11 cellular contexts compared by ENCODE assay signal in the genomic region with DNA sequence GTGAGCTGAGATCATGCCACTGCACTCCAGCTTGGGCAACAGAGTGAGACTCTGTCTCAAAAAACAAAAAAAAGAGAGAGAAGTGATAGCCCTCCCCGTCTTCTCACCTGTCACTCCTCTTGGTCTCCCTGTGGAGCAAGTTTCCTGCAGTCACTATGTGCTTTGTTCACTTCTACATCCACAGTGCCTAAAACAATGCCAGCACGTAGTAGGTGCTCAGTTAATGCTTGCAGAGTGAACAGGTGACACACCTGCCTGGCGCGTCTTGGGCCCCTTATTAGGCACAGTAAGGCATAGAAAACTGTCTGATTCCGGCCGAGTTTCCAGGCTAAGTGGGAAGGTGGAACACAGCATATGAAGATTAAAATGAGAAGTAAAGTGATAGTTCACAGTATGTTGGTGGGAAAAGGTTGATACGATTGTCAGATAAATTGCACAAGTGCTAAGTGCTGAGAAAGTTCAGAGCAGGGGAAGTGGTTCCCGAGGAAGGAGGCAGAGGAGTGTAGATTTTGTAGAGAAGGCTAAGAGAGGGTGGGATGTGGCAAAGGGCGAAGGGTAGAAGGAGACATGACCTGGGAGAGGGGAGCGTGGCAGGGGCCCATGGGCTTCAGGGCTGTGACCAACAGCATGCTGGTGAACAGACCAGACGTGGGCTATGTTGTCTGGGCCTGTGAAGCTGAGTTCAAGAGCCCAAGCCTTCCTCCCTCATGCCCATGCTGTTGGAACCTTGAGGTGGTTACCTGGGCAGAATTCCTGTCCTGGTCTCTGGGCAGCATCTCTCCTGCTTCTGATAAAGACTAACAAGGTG. TPM values are rescaled to one million over a fixed set of nuclear protein-coding genes. Genes with fewer than 3 reads are reported as not detected.
DNase-seq lines count a peak whose midpoint lies in the region; ATAC-seq, FAIRE-seq and TF ChIP-seq lines count a peak whose summit lies in the region.
"Had no signal": no experiment of that assay in that cellular context is flagged by ENCODE, and none has a peak within 500 bp of the region (broad histone marks: within the 10 kb centered on the region; RNA-seq: fewer than 3 reads in every experiment).

No MANE protein-coding gene starts in this region.

- H3K4me1 ChIP-seq in BLaER1, result peaks cover 96% of the 10 kb centered on the region
- H3K4me1 ChIP-seq in kidney (ENCODE audit: control insufficient read depth in 1 of 2, insufficient read depth in 1 of 2, low read depth in 1 of 2, low read length in 2 of 2), result peaks cover 60 to 78% of the 10 kb centered on the region in 2 donors
- H3K4me1 ChIP-seq in suprapubic skin, result peaks cover 68% of the 10 kb centered on the region

- no peak for ATAC-seq in T-helper 17 cell
- ATAC-seq in HG03196 (IDR thresholded peaks at IDR 0.05; ENCODE audit: unreplicated experiment), result no peak
- ATAC-seq in HG02763 (IDR thresholded peaks at IDR 0.05; ENCODE audit: unreplicated experiment), result no peak

- H3K9ac ChIP-seq in BLaER1, result no peak overlapping the region
- H3K9ac ChIP-seq in kidney (ENCODE audit: low read length in 2 of 2), result no peak overlapping the region

- intact Hi-C loops in kidney (cut with DNase I), result no loop called here

- FAIRE-seq in kidney (lab: Jason Lieb, UNC), result no peak
- FAIRE-seq: RCC 7860 had no signal

- peak; percentile 20 for DNase-seq in GF-D8 (lab: John Stamatoyannopoulos, UW)
- no peak for DNase-seq in T-helper 17 cell
- peak; percentile 15 for DNase-seq in kidney
- DNase-seq in putamen (ENCODE audit: low spot score), result no peak
- DNase-seq in suprapubic skin (ENCODE audit: low spot score in 2 of 2), result no peak
- DNase-seq: midbrain, NCI-H345 had no signal

- H3K9me3 ChIP-seq in BLaER1, result peaks cover 10% of the 10 kb centered on the region
- no peaks in the 10 kb centered on the region for H3K9me3 ChIP-seq in T-helper 17 cell (ENCODE audit: control insufficient read depth, low read length, poor library complexity, severe bottlenecking)
- H3K9me3 ChIP-seq in kidney (ENCODE audit: control insufficient read depth in 1 of 2, low read length in 2 of 2), result no peaks in the 10 kb centered on the region
- no peaks in the 10 kb centered on the region for H3K9me3 ChIP-seq in suprapubic skin

- peaks cover 57% of the 10 kb centered on the region for H3K36me3 ChIP-seq in BLaER1
- no peaks in the 10 kb centered on the region for H3K36me3 ChIP-seq in kidney (ENCODE audit: control insufficient read depth in 1 of 2, insufficient read depth in 2 of 2, low read length in 2 of 2)
- no peaks in the 10 kb centered on the region for H3K36me3 ChIP-seq in suprapubic skin

- H3K27me3 ChIP-seq in BLaER1 (no peaks in the 10 kb centered on the region), suprapubic skin (no peaks in the 10 kb centered on the region)

- no peak for TF ChIP-seq EP300 in suprapubic skin (IDR thresholded peaks at IDR 0.05)

- H3K27me3 Mint-ChIP-seq in T-helper 17 cell, result no peaks in the 10 kb centered on the region

- H3K27ac ChIP-seq in BLaER1, result peak overlapping the region; percentile 85
- peak overlapping the region in 1 of 2 donors; percentile 34 for H3K27ac ChIP-seq in kidney (ENCODE audit: low read depth in 2 of 2, low read length in 2 of 2)
- H3K27ac ChIP-seq in suprapubic skin, result no peak overlapping the region

- peak overlapping the region; percentile 93 for H3K27ac Mint-ChIP-seq in T-helper 17 cell

- TF ChIP-seq POLR2A in suprapubic skin (IDR thresholded peaks at IDR 0.05), result no peak

- WGBS in suprapubic skin, result 90% methylated on average over 11 of the region's 11 CpGs

- peaks cover 100% of the 10 kb centered on the region for H4K20me1 ChIP-seq in BLaER1

- peaks cover 79% of the 10 kb centered on the region for H3K4me1 Mint-ChIP-seq in T-helper 17 cell

- H3K4me3 ChIP-seq in BLaER1 (no peak overlapping the region), kidney (ENCODE audit: low read length in 2 of 2) (no peak overlapping the region), suprapubic skin (no peak overlapping the region)

- H3K36me3 Mint-ChIP-seq in T-helper 17 cell (ENCODE audit: low read depth), result no peaks in the 10 kb centered on the region

- peak overlapping the region; percentile 70 for H3K4me3 Mint-ChIP-seq in T-helper 17 cell

- peak overlapping the region; percentile 97 for H3K4me2 ChIP-seq in BLaER1

- TF ChIP-seq CTCF in kidney (IDR thresholded peaks at IDR 0.05; ENCODE audit: borderline replicate concordance, extremely low read depth, insufficient read depth) (no peak), suprapubic skin (IDR thresholded peaks at IDR 0.05) (no peak)

RNA-seq across cellular contexts. Expression of gene BCR, which starts 41.9 kb away (rescaled TPM):
- total RNA-seq in T-helper 17 cell (10 to 100 TPM; 91.8 to 93.2 TPM), kidney (97.7 TPM), suprapubic skin (10 to 100 TPM; 72.8 to 87.8 (median 79.3) TPM)
- polyA plus RNA-seq in kidney (ENCODE audit: insufficient read depth, low read depth, low replicate concordance), result 45.0 TPM

Comparison
In these comparisons a context has a peak if more than half of its experiments do, and no peak if none do; other contexts are left out.
1. DNase-seq: peak in GF-D8 (single experiment) and kidney (single experiment); none in T-helper 17 cell (0 of 3), putamen (single experiment) and suprapubic skin (0 of 2).